21 cellular contexts compared by ENCODE assay signal in the genomic region with DNA sequence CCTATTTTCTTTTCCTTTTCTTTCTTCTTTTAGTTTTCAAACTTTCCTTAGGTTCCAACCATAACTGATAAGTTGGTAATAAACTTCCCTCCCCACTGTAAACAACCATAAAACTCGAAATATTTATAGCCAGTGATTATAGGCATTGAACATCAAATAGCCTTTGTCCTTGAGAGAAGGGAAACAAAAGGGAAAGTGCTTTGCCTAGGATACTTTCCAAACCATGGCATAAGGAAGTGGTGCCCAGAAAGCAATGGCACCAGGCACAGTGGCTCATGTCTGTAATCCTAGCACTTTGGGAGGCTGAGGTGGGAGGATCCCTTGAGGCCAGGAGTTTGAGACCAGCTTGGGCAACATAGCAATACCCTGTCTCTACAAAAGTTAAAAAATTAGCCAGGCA. TPM values are rescaled to one million over a fixed set of nuclear protein-coding genes. Genes with fewer than 3 reads are reported as not detected.
DNase-seq lines count a peak whose midpoint lies in the region; ATAC-seq, FAIRE-seq and TF ChIP-seq lines count a peak whose summit lies in the region.
"Had no signal": no experiment of that assay in that cellular context is flagged by ENCODE, and none has a peak within 500 bp of the region (broad histone marks: within the 10 kb centered on the region; RNA-seq: fewer than 3 reads in every experiment).

No MANE protein-coding gene starts in this region.

- H4K20me1 ChIP-seq in PC-3 (ENCODE audit: low read length) = no peaks in the 10 kb centered on the region

- no peaks in the 10 kb centered on the region for H3K9me2 ChIP-seq in PC-3 (replicated peaks; ENCODE audit: low read length)

- no peak for FAIRE-seq in HTR-8/SVneo (lab: Jason Lieb, UNC)
- FAIRE-seq: GM12891, GM18507, H54 had no signal

- H3K4me1 Mint-ChIP-seq in stimulated activated naive B cell treated with anti-CD40 and anti-IgM and Interleukin-4, amounts not matched to agents 10 μg/mL and 1 μg/mL and 100 μg/mL, for 72 hours = peaks cover 0 to 2% of the 10 kb centered on the region in 2 donors

- no peak overlapping the region for H3K4me3 ChIP-seq in PC-3 (ENCODE audit: low read length)
- H3K4me3 ChIP-seq: HAP-1 had no signal

- POLR2A ChIA-PET in PC-3 (lab: Charles Lee; ENCODE audit: unreplicated experiment) = no interaction called here

- H3K4me1 ChIP-seq in PC-3 (ENCODE audit: insufficient read depth, low read length) = peaks cover 3% of the 10 kb centered on the region; the same call in 1 of the 2 replicates
- H3K4me1 ChIP-seq: HAP-1 had no signal

- peak overlapping the region; percentile 10 for H3K27ac Mint-ChIP-seq in stimulated activated naive B cell treated with anti-CD40 and anti-IgM and Interleukin-4, amounts not matched to agents 10 μg/mL and 1 μg/mL and 100 μg/mL, for 72 hours
- H3K27ac Mint-ChIP-seq: HFFc6 had no signal

- intact Hi-C loops in PC-3 (cut with micrococcal nuclease) (no loop called here), left colon (cut with DNase I, micrococcal nuclease) (no loop called here)

- TF ChIP-seq CTCF in PC-3 (conservative IDR thresholded peaks at IDR 0.05; ENCODE audit: low read depth, low read length) = no peak

- no peak overlapping the region for H3K27ac ChIP-seq in PC-3 (ENCODE audit: low read length)

- H3K9me3 Mint-ChIP-seq in stimulated activated naive B cell treated with anti-CD40 and anti-IgM and Interleukin-4, amounts not matched to agents 10 μg/mL and 1 μg/mL and 100 μg/mL, for 72 hours = peaks cover 19 to 30% of the 10 kb centered on the region in 2 donors

- H3K9ac ChIP-seq in PC-3 (ENCODE audit: low read length) = no peak overlapping the region

- H2AFZ ChIP-seq in PC-3 (ENCODE audit: low read length) = no peak overlapping the region

- ATAC-seq in PC-3 = peak; percentile 33; the same call in 1 of the 2 replicates
- ATAC-seq in left colon = peak; percentile 91
- ATAC-seq in stimulated activated naive B cell treated with anti-CD40 and anti-IgM and Interleukin-4, amounts not matched to agents 10 μg/mL and 1 μg/mL and 100 μg/mL, for 72 hours (replicated peaks) = no peak

- no peaks in the 10 kb centered on the region for H3K36me3 ChIP-seq in PC-3 (ENCODE audit: low read depth, low read length)
- H3K36me3 ChIP-seq: HAP-1 had no signal

- no peak for DNase-seq in PC-3
- DNase-seq in left colon = peak in 1 of 2 donors; percentile 10
- no peak for DNase-seq in stimulated activated naive B cell treated with anti-CD40 and anti-IgM and Interleukin-4, amounts not matched to agents 10 μg/mL and 1 μg/mL and 100 μg/mL, for 72 hours
- no peak for DNase-seq in HTR-8/SVneo (ENCODE audit: insufficient read length, low spot score)
- DNase-seq in activated T-cell treated with anti-CD3 and anti-CD28 coated beads, Interleukin-2, amount 50 U/mL, for 48 hours = no peak
- DNase-seq in NCI-H2196 treated with DMSO at 0.1 percent for 48 hours (lab: John Stamatoyannopoulos, UW; ENCODE audit: unreplicated experiment) = no peak
- DNase-seq: C1 segment of cervical spinal cord; Calu3; CD4-positive, alpha-beta memory T cell; COR-L47; DMS53; DMS79 treated with DMSO at 0.1 percent for 48 hours; GF-D8; GOT3; HFFc6 had no signal

- no peaks in the 10 kb centered on the region for H3F3A ChIP-seq in PC-3 (ENCODE audit: low read length, unreplicated experiment)

- peaks cover 0 to 10% of the 10 kb centered on the region in 2 donors for H3K27me3 Mint-ChIP-seq in stimulated activated naive B cell treated with anti-CD40 and anti-IgM and Interleukin-4, amounts not matched to agents 10 μg/mL and 1 μg/mL and 100 μg/mL, for 72 hours

- no TSS peak for BruUV-seq in PC-3 (replicated peaks; lab: Mats Ljungman, UMichigan)

- no peak overlapping the region for H3K4me2 ChIP-seq in PC-3 (ENCODE audit: low read length)

- CTCF ChIA-PET in PC-3 (lab: Charles Lee) = no interaction called here

- no peaks in the 10 kb centered on the region for H3K27me3 ChIP-seq in PC-3 (ENCODE audit: low read length)

- H3K9me3 ChIP-seq in PC-3 (ENCODE audit: low read length) = no peaks in the 10 kb centered on the region

- H3K4me3 Mint-ChIP-seq in stimulated activated naive B cell treated with anti-CD40 and anti-IgM and Interleukin-4, amounts not matched to agents 10 μg/mL and 1 μg/mL and 100 μg/mL, for 72 hours = no peak overlapping the region
- H3K4me3 Mint-ChIP-seq: HFFc6 had no signal

- peaks cover 11 to 19% of the 10 kb centered on the region in 2 donors for H3K36me3 Mint-ChIP-seq in stimulated activated naive B cell treated with anti-CD40 and anti-IgM and Interleukin-4, amounts not matched to agents 10 μg/mL and 1 μg/mL and 100 μg/mL, for 72 hours

- no peaks in the 10 kb centered on the region for H3K79me2 ChIP-seq in PC-3 (ENCODE audit: low read length)

RNA-seq across cellular contexts. Expression of a gene that starts 11.9 kb away (rescaled TPM):
- total RNA-seq in PC-3 (2014; rRNA removed) (26.5 and 27.8 TPM in 2 replicates), left colon (10 to 100 TPM in 1 of 2 donors, 1 to 10 TPM in 1; 1.5 to 11.9 TPM)
- total RNA-seq: A172; CD4-positive, alpha-beta memory T cell; G401 had no signal

RNA-seq across cellular contexts. Expression of a gene that starts 17.9 kb away (rescaled TPM):
- total RNA-seq in PC-3 (2014; rRNA removed) (38.7 and 43.6 TPM in 2 replicates), left colon (10 to 100 TPM; 56.7 to 69.4 TPM)

RNA-seq across cellular contexts. Expression of a gene that starts 48.6 kb away (rescaled TPM):
- total RNA-seq in PC-3 (2014; rRNA removed) = 2.2 and 3.4 TPM in 2 replicates
- 1 to 10 TPM; 3.8 to 7.3 TPM for total RNA-seq in left colon
- total RNA-seq: G401 had no signal

Comparison
In these comparisons a context has a peak if more than half of its experiments do, and no peak if none do; other contexts are left out.
1. ATAC-seq: peak in PC-3 (single experiment) and left colon (single experiment); none in stimulated activated naive B cell treated with anti-CD40 and anti-IgM and Interleukin-4, amounts not matched to agents 10 μg/mL and 1 μg/mL and 100 μg/mL, for 72 hours (0 of 2).